In the genomic region with DNA sequence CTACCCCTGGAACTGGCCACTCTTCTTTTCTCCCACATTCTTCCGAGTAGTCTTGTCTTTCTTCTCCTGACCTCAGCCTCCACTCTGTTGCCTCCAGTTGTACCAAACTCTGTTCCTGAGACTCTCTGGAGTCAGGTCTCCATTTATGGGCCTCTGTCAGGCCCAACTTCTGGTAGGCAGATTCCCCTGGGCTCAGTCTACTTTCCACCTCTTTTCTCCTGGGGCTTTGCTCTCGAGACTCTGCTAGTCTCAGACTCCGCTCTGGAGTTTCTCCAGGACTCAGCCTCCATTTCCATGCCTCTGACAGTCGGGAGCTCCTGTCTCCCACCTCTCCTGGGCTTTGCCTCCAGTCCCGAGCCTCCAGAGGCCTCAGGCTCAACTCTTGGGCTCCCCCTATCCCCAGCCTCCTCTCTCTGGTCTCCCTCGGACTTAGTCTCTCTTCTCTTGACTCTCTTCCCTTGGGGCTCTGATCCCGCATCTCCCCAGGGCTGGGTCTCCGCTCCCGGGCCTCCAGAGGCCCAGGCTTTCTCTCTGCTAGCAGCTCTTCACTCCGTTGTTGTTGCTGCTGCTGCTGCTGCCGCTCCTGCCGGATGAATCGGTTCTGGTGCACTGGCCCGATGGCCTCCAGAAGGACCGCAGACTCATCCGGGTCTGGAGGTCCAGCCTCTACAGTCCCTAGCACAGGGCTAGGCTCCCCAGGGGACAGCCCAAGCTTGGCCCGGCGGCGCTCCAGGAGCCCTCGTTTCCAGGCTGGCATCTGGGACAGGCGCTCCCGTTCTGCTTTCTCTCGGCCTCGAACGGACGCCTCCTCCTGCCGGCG, we compare ENCODE assay signal across 8 cellular contexts.
DNase-seq lines count a peak whose midpoint lies in the region; ATAC-seq and TF ChIP-seq lines count a peak whose summit lies in the region.

No MANE protein-coding gene starts in this region.

- CTCF ChIA-PET in activated naive CD4-positive, alpha-beta T cell treated with anti-CD3 and anti-CD28 coated beads, Interleukin-2, amount 10 ng/mL, durations not matched to agents 7 days and 5 days (lab: Charles Lee), result interaction anchor here (1.1 to 13.1 kb wide), 5 partner anchors 13 to 70 kb away, joined by 3 to 285 read pairs (median 6); partner anchors contain the start of genes DHX16, MDC1 and TUBB

- peak; percentile 50 for DNase-seq in activated naive CD4-positive, alpha-beta T cell treated with anti-CD3 and anti-CD28 coated beads, Interleukin-2, amount 10 ng/mL, durations not matched to agents 7 days and 5 days
- no peak for DNase-seq in activated naive CD4-positive, alpha-beta T cell (lab: John Stamatoyannopoulos, UW)
- DNase-seq in UCSD-AML1 (lab: John Stamatoyannopoulos, UW; ENCODE audit: unreplicated experiment) (peak; percentile 54), fibroblast of pulmonary artery (ENCODE audit: low read depth) (peak; percentile 37)

- peak overlapping the region; percentile 99 for H3K4me3 Mint-ChIP-seq in activated naive CD4-positive, alpha-beta T cell treated with anti-CD3 and anti-CD28 coated beads, Interleukin-2, amount 10 ng/mL, durations not matched to agents 7 days and 5 days

- H3K36me3 Mint-ChIP-seq in activated naive CD4-positive, alpha-beta T cell treated with anti-CD3 and anti-CD28 coated beads, Interleukin-2, amount 10 ng/mL, durations not matched to agents 7 days and 5 days, result peaks cover 67% of the 10 kb centered on the region

- no peaks in the 10 kb centered on the region for H3K9me3 Mint-ChIP-seq in activated naive CD4-positive, alpha-beta T cell treated with anti-CD3 and anti-CD28 coated beads, Interleukin-2, amount 10 ng/mL, durations not matched to agents 7 days and 5 days

- peaks cover 36% of the 10 kb centered on the region for H3K4me1 Mint-ChIP-seq in activated naive CD4-positive, alpha-beta T cell treated with anti-CD3 and anti-CD28 coated beads, Interleukin-2, amount 10 ng/mL, durations not matched to agents 7 days and 5 days

- H3K27ac ChIP-seq in rectal smooth muscle tissue (ENCODE audit: low read depth, low read length), result peak overlapping the region; percentile 99

- peaks cover 47% of the 10 kb centered on the region for H3K4me1 ChIP-seq in rectal smooth muscle tissue (ENCODE audit: control insufficient read depth, insufficient read depth, low read length)

- H3K27ac Mint-ChIP-seq in activated naive CD4-positive, alpha-beta T cell treated with anti-CD3 and anti-CD28 coated beads, Interleukin-2, amount 10 ng/mL, durations not matched to agents 7 days and 5 days, result peak overlapping the region; percentile 90

- peak; percentile 32 for TF ChIP-seq CTCF in fibroblast of pulmonary artery (IDR thresholded peaks at IDR 0.05; ENCODE audit: low read length, missing control alignments)

- H3K27me3 ChIP-seq in rectal smooth muscle tissue (ENCODE audit: control insufficient read depth, insufficient read depth, low read length), result no peaks in the 10 kb centered on the region

- ATAC-seq in HG03135 (IDR thresholded peaks at IDR 0.05; ENCODE audit: unreplicated experiment) (no peak), HG03280 (IDR thresholded peaks at IDR 0.05; ENCODE audit: unreplicated experiment) (no peak), HG02973 (IDR thresholded peaks at IDR 0.05; ENCODE audit: unreplicated experiment) (no peak)

- peak overlapping the region; percentile 88 for H3K4me3 ChIP-seq in fibroblast of pulmonary artery (replicated peaks; ENCODE audit: low read depth, low read length)
- peak overlapping the region; percentile 66 for H3K4me3 ChIP-seq in rectal smooth muscle tissue (ENCODE audit: low read length)

- H3K27me3 Mint-ChIP-seq in activated naive CD4-positive, alpha-beta T cell treated with anti-CD3 and anti-CD28 coated beads, Interleukin-2, amount 10 ng/mL, durations not matched to agents 7 days and 5 days, result no peaks in the 10 kb centered on the region

- H3K36me3 ChIP-seq in rectal smooth muscle tissue (ENCODE audit: control insufficient read depth, insufficient read depth, low read length), result peaks cover 3% of the 10 kb centered on the region

- H3K9ac ChIP-seq in rectal smooth muscle tissue (ENCODE audit: low read length), result peak overlapping the region; percentile 63

Comparison
In these comparisons a context has a peak if more than half of its experiments do, and no peak if none do; other contexts are left out.
1. DNase-seq: peak in activated naive CD4-positive, alpha-beta T cell treated with anti-CD3 and anti-CD28 coated beads, Interleukin-2, amount 10 ng/mL, durations not matched to agents 7 days and 5 days (single experiment), UCSD-AML1 (single experiment) and fibroblast of pulmonary artery (single experiment); none in activated naive CD4-positive, alpha-beta T cell (0 of 4).